ENCODE assay signal across 1 cellular context in genomic region chr1:84862810-84863251, GRCh38.
TF ChIP-seq lines count a peak whose summit lies in the region.

No MANE protein-coding gene starts in this region.

TF ChIP-seq in GM12878, 131 proteins besides CTCF, POLR2A, EP300 and RAD21 (continued from another document and continues in another):
- TF ChIP-seq, protein P1, sequence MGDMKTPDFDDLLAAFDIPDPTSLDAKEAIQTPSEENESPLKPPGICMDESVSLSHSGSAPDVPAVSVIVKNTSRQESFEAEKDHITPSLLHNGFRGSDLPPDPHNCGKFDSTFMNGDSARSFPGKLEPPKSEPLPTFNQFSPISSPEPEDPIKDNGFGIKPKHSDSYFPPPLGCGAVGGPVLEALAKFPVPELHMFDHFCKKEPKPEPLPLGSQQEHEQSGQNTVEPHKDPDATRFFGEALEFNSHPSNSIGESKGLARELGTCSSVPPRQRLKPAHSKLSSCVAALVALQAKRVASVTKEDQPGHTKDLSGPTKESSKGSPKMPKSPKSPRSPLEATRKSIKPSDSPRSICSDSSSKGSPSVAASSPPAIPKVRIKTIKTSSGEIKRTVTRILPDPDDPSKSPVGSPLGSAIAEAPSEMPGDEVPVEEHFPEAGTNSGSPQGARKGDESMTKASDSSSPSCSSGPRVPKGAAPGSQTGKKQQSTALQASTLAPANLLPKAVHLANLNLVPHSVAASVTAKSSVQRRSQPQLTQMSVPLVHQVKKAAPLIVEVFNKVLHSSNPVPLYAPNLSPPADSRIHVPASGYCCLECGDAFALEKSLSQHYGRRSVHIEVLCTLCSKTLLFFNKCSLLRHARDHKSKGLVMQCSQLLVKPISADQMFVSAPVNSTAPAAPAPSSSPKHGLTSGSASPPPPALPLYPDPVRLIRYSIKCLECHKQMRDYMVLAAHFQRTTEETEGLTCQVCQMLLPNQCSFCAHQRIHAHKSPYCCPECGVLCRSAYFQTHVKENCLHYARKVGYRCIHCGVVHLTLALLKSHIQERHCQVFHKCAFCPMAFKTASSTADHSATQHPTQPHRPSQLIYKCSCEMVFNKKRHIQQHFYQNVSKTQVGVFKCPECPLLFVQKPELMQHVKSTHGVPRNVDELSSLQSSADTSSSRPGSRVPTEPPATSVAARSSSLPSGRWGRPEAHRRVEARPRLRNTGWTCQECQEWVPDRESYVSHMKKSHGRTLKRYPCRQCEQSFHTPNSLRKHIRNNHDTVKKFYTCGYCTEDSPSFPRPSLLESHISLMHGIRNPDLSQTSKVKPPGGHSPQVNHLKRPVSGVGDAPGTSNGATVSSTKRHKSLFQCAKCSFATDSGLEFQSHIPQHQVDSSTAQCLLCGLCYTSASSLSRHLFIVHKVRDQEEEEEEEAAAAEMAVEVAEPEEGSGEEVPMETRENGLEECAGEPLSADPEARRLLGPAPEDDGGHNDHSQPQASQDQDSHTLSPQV (IDR thresholded peaks at IDR 0.05): no peak
- no peak for TF ChIP-seq ZBTB33 (IDR thresholded peaks at IDR 0.05)
- no peak for TF ChIP-seq KDM1A (IDR thresholded peaks at IDR 0.05; ENCODE audit: borderline replicate concordance)
- no peak for TF ChIP-seq E2F4 (IDR thresholded peaks at IDR 0.05; ENCODE audit: low read depth, low read length)
- TF ChIP-seq SMC3 (IDR thresholded peaks at IDR 0.05; ENCODE audit: borderline replicate concordance, low read length): no peak
- TF ChIP-seq EZH2 (IDR thresholded peaks at IDR 0.05; ENCODE audit: borderline replicate concordance, control insufficient read depth, low read depth, low read length): no peak
- no peak for TF ChIP-seq REST (IDR thresholded peaks at IDR 0.05; ENCODE audit: low read depth, low read length)
- TF ChIP-seq TCF3 (IDR thresholded peaks at IDR 0.05; ENCODE audit: borderline replicate concordance, insufficient read depth, low read depth, low read length): no peak
- TF ChIP-seq STAT3 (IDR thresholded peaks at IDR 0.05; ENCODE audit: low read depth, low read length): no peak
- no peak for TF ChIP-seq RB1 (IDR thresholded peaks at IDR 0.05; ENCODE audit: borderline replicate concordance)
- no peak for TF ChIP-seq KAT2A (conservative IDR thresholded peaks at IDR 0.05; ENCODE audit: control insufficient read depth, low read depth, low read length)
- peak; percentile 98 for TF ChIP-seq RUNX3 (IDR thresholded peaks at IDR 0.05; ENCODE audit: low read length)
- peak in 1 of 2 experiments; percentile 70; a peak in 1 of 3 replicates for TF ChIP-seq EGR1 (IDR thresholded peaks at IDR 0.05; ENCODE audit: borderline replicate concordance in 1 of 2, low read depth in 2 of 2, low read length in 2 of 2)
- TF ChIP-seq RFX5 (IDR thresholded peaks at IDR 0.05; ENCODE audit: low read depth, low read length): no peak
- peak; percentile 69; the same call in 1 of the 2 replicates for TF ChIP-seq ZNF384 (IDR thresholded peaks at IDR 0.05; ENCODE audit: borderline replicate concordance, low read depth, low read length)
- TF ChIP-seq, protein P2, sequence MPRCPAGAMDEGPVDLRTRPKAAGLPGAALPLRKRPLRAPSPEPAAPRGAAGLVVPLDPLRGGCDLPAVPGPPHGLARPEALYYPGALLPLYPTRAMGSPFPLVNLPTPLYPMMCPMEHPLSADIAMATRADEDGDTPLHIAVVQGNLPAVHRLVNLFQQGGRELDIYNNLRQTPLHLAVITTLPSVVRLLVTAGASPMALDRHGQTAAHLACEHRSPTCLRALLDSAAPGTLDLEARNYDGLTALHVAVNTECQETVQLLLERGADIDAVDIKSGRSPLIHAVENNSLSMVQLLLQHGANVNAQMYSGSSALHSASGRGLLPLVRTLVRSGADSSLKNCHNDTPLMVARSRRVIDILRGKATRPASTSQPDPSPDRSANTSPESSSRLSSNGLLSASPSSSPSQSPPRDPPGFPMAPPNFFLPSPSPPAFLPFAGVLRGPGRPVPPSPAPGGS (IDR thresholded peaks at IDR 0.05; ENCODE audit: borderline replicate concordance, insufficient read depth, low read depth, low read length, poor library complexity, severe bottlenecking): peak; percentile 66
- no peak for TF ChIP-seq HDAC2 (IDR thresholded peaks at IDR 0.05)
- TF ChIP-seq BCL11A (IDR thresholded peaks at IDR 0.05; ENCODE audit: low read depth, low read length): 0 out of 2 replicates have a peak, but pooled peaks have one; percentile 21
- TF ChIP-seq JUND (IDR thresholded peaks at IDR 0.05; ENCODE audit: low read depth, low read length): no peak
- TF ChIP-seq NBN (IDR thresholded peaks at IDR 0.05): peak; percentile 81
- peak; percentile 65; the same call in 1 of the 2 replicates for TF ChIP-seq CHD2 (IDR thresholded peaks at IDR 0.05; ENCODE audit: borderline replicate concordance, low read depth, low read length)
- no peak for TF ChIP-seq ZSCAN29 (IDR thresholded peaks at IDR 0.05)
- no peak for TF ChIP-seq GATAD2B (conservative IDR thresholded peaks at IDR 0.05; ENCODE audit: low read depth)
- peak; percentile 77 for TF ChIP-seq ATF7 (IDR thresholded peaks at IDR 0.05; ENCODE audit: low read depth)
- TF ChIP-seq SPI1 (IDR thresholded peaks at IDR 0.05; ENCODE audit: borderline replicate concordance, insufficient read depth, low read depth, low read length): no peak
- peak; percentile 62; the same call in 1 of the 2 replicates for TF ChIP-seq IKZF1 (conservative IDR thresholded peaks at IDR 0.05)
- 0 out of 4 replicates have a peak, but pooled peaks of 1 of the 2 experiments have one; percentile 14 for TF ChIP-seq CEBPB (IDR thresholded peaks at IDR 0.05; ENCODE audit: borderline replicate concordance in 1 of 2, low read depth in 2 of 2, low read length in 2 of 2)
- TF ChIP-seq, protein P3, sequence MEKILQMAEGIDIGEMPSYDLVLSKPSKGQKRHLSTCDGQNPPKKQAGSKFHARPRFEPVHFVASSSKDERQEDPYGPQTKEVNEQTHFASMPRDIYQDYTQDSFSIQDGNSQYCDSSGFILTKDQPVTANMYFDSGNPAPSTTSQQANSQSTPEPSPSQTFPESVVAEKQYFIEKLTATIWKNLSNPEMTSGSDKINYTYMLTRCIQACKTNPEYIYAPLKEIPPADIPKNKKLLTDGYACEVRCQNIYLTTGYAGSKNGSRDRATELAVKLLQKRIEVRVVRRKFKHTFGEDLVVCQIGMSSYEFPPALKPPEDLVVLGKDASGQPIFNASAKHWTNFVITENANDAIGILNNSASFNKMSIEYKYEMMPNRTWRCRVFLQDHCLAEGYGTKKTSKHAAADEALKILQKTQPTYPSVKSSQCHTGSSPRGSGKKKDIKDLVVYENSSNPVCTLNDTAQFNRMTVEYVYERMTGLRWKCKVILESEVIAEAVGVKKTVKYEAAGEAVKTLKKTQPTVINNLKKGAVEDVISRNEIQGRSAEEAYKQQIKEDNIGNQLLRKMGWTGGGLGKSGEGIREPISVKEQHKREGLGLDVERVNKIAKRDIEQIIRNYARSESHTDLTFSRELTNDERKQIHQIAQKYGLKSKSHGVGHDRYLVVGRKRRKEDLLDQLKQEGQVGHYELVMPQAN (conservative IDR thresholded peaks at IDR 0.05): no peak
- no peak for TF ChIP-seq ATF3 (IDR thresholded peaks at IDR 0.05; ENCODE audit: borderline replicate concordance, extremely low read depth, low read depth, low read length)
- no peak for TF ChIP-seq BACH1 (IDR thresholded peaks at IDR 0.05; ENCODE audit: borderline replicate concordance)
- no peak for TF ChIP-seq WRNIP1 (IDR thresholded peaks at IDR 0.05; ENCODE audit: borderline replicate concordance, low read depth, low read length)
- no peak for TF ChIP-seq NR2C2 (IDR thresholded peaks at IDR 0.05; ENCODE audit: borderline replicate concordance, control insufficient read depth, insufficient read length, low read depth)
- TF ChIP-seq MTA3 (IDR thresholded peaks at IDR 0.05; ENCODE audit: borderline replicate concordance, low read length): peak; percentile 55; the same call in 1 of the 2 replicates
- TF ChIP-seq, protein P4, sequence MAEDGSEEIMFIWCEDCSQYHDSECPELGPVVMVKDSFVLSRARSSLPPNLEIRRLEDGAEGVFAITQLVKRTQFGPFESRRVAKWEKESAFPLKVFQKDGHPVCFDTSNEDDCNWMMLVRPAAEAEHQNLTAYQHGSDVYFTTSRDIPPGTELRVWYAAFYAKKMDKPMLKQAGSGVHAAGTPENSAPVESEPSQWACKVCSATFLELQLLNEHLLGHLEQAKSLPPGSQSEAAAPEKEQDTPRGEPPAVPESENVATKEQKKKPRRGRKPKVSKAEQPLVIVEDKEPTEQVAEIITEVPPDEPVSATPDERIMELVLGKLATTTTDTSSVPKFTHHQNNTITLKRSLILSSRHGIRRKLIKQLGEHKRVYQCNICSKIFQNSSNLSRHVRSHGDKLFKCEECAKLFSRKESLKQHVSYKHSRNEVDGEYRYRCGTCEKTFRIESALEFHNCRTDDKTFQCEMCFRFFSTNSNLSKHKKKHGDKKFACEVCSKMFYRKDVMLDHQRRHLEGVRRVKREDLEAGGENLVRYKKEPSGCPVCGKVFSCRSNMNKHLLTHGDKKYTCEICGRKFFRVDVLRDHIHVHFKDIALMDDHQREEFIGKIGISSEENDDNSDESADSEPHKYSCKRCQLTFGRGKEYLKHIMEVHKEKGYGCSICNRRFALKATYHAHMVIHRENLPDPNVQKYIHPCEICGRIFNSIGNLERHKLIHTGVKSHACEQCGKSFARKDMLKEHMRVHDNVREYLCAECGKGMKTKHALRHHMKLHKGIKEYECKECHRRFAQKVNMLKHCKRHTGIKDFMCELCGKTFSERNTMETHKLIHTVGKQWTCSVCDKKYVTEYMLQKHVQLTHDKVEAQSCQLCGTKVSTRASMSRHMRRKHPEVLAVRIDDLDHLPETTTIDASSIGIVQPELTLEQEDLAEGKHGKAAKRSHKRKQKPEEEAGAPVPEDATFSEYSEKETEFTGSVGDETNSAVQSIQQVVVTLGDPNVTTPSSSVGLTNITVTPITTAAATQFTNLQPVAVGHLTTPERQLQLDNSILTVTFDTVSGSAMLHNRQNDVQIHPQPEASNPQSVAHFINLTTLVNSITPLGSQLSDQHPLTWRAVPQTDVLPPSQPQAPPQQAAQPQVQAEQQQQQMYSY (CRISPR knock-in tag; IDR thresholded peaks at IDR 0.05): no peak
- TF ChIP-seq CBX5 (IDR thresholded peaks at IDR 0.05; ENCODE audit: low read depth): no peak
- TF ChIP-seq ETV6 (conservative IDR thresholded peaks at IDR 0.05 in 1 of 2, IDR thresholded peaks at IDR 0.05 in 1 of 2; ENCODE audit: borderline replicate concordance in 1 of 2, low read depth in 1 of 2): peak in 1 of 2 experiments; percentile 79; a peak in 1 of 4 replicates
- peak; percentile 76 for TF ChIP-seq CBFB (IDR thresholded peaks at IDR 0.05; ENCODE audit: low read depth)
- no peak for TF ChIP-seq POLR2AphosphoS5 (IDR thresholded peaks at IDR 0.05; ENCODE audit: low read length)
- TF ChIP-seq CREM (IDR thresholded peaks at IDR 0.05; ENCODE audit: low read depth): peak; percentile 60; the same call in 1 of the 2 replicates
- no peak for TF ChIP-seq ZNF274 (IDR thresholded peaks at IDR 0.05; ENCODE audit: insufficient read depth, insufficient read length)
- no peak for TF ChIP-seq LARP7 (IDR thresholded peaks at IDR 0.05)
- no peak for TF ChIP-seq ZZZ3 (IDR thresholded peaks at IDR 0.05; ENCODE audit: control insufficient read depth, insufficient read length, low read depth)
- TF ChIP-seq SREBF2 (IDR thresholded peaks at IDR 0.05; ENCODE audit: low read length): no peak
- peak; percentile 75 for TF ChIP-seq NR2F1 (conservative IDR thresholded peaks at IDR 0.05)
